ENCODE assay signal across 9 cellular contexts in the genomic region with DNA sequence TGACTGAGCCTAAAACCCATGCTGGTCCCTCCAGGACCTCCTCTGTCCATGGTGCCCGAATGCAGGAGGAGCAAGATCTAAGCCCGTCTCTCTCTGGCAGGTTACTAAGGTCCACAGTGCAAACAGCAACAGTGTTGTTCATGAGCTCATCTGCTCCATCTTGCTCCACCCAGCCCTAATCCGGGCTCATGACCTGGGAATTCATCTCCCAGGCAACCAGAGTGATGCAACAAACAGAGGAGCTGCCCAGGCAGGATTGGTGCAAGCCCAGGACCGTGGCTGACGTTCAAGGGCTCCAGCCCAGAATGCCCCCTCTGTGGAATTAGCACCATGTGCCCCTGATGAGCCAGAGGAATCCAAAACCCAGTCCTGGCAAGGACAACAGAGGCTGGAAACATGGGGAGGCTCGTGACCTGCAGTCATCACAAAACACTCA. TPM values are rescaled to one million over a fixed set of nuclear protein-coding genes. Genes with fewer than 3 reads are reported as not detected.
DNase-seq lines count a peak whose midpoint lies in the region; ATAC-seq and TF ChIP-seq lines count a peak whose summit lies in the region.
"Had no signal": no experiment of that assay in that cellular context is flagged by ENCODE, and none has a peak within 500 bp of the region (broad histone marks: within the 10 kb centered on the region; RNA-seq: fewer than 3 reads in every experiment).

No MANE protein-coding gene starts in this region.

- H3K4me3 ChIP-seq in GM23338 (no peak overlapping the region), heart right ventricle (no peak overlapping the region), gastrocnemius medialis (no peak overlapping the region)

- no peak overlapping the region for H3K4me3 Mint-ChIP-seq in GM23338

- peaks cover 1% of the 10 kb centered on the region for H3K27me3 Mint-ChIP-seq in GM23338 (ENCODE audit: insufficient read depth, low read depth, poor library complexity)

- TF ChIP-seq CTCF in GM23338 (conservative IDR thresholded peaks at IDR 0.05; ENCODE audit: low read depth in 2 of 2) (no peak), heart right ventricle (IDR thresholded peaks at IDR 0.05) (no peak), gastrocnemius medialis (IDR thresholded peaks at IDR 0.05 in 4 of 5, conservative IDR thresholded peaks at IDR 0.05 in 1 of 5) (no peak)

- peak overlapping the region; percentile 72; the same call in 1 of the 2 replicates for H3K27ac Mint-ChIP-seq in GM23338

- no peaks in the 10 kb centered on the region for H3K36me3 Mint-ChIP-seq in GM23338 (ENCODE audit: low read depth)

- no peaks in the 10 kb centered on the region for H3K79me2 ChIP-seq in GM23338 (replicated peaks; ENCODE audit: insufficient read depth)

- H3K36me3 ChIP-seq in GM23338 (ENCODE audit: insufficient read depth): no peaks in the 10 kb centered on the region
- H3K36me3 ChIP-seq in heart right ventricle: no peaks in the 10 kb centered on the region
- H3K36me3 ChIP-seq in gastrocnemius medialis: no peaks in the 10 kb centered on the region

- no peak overlapping the region for H3K27ac ChIP-seq in GM23338 (ENCODE audit: low read depth)
- H3K27ac ChIP-seq in heart right ventricle: peak overlapping the region in 8 of 10 donors; percentile 49 to 83 (median 77)
- peak overlapping the region in 3 of 4 donors; percentile 51 to 71 (median 60) for H3K27ac ChIP-seq in gastrocnemius medialis
- H3K27ac ChIP-seq: KMS-11 had no signal

- no peak overlapping the region for H3K4me2 ChIP-seq in GM23338
- H3K4me2 ChIP-seq: KMS-11 had no signal

- ATAC-seq in GM23338 (peak; percentile 44; the same call in 2 of the 3 replicates), heart right ventricle (peak; percentile 88 to 95 (median 93)), gastrocnemius medialis (peak; percentile 80 to 86), GM18868 (IDR thresholded peaks at IDR 0.05; ENCODE audit: unreplicated experiment) (no peak), GM21737 (IDR thresholded peaks at IDR 0.05; ENCODE audit: unreplicated experiment) (no peak)

- in situ Hi-C loops in SK-MEL-5 (cut with HindIII; ENCODE audit: low pct_unique_long_range_greater_than_20kb, low sequenced_read_pairs): no loop called here
- in situ Hi-C loops in gastrocnemius medialis (cut with MboI; ENCODE audit: low sequenced_read_pairs in 4 of 4): no loop called here

- peaks cover 29% of the 10 kb centered on the region for H3K4me1 Mint-ChIP-seq in GM23338

- no peaks in the 10 kb centered on the region for H4K20me1 ChIP-seq in GM23338 (replicated peaks; ENCODE audit: insufficient read depth)

- H3K9me2 ChIP-seq in GM23338 (ENCODE audit: insufficient read depth): no peaks in the 10 kb centered on the region

- H3K27me3 ChIP-seq in GM23338 (ENCODE audit: insufficient read depth) (no peaks in the 10 kb centered on the region), heart right ventricle (no peaks in the 10 kb centered on the region), gastrocnemius medialis (no peaks in the 10 kb centered on the region)

- 9 to 11% methylated on average over 6 of the region's 6 CpGs for WGBS in heart right ventricle, 2 donors

- H3K4me1 ChIP-seq in GM23338 (ENCODE audit: insufficient read depth) (peaks cover 10% of the 10 kb centered on the region), heart right ventricle (peaks cover 5 to 51% (median 30%) of the 10 kb centered on the region in 9 donors), gastrocnemius medialis (peaks cover 22 to 36% of the 10 kb centered on the region in 2 donors)

- H3F3A ChIP-seq in GM23338 (replicated peaks; ENCODE audit: low read depth): no peaks in the 10 kb centered on the region

- H3K9me3 ChIP-seq in heart right ventricle (no peaks in the 10 kb centered on the region), gastrocnemius medialis (no peaks in the 10 kb centered on the region)

- no peak overlapping the region; the same call in 1 of the 2 replicates for H2AFZ ChIP-seq in GM23338

- intact Hi-C loops in heart right ventricle (cut with DNase I): loop anchor here in 3 of 10 donors (1.0 to 10.0 kb wide), 4 partner anchors 30 to 206 kb away; a partner anchor contains a TSS
- intact Hi-C loops in gastrocnemius medialis (cut with DNase I; ENCODE audit: low total_unique reads): loop anchor here (2.0 kb wide), 3 partner anchors 28 to 50 kb away; no protein-coding TSS in a partner anchor

- DNase-seq in GM23338 (ENCODE audit: low spot score) (peak; percentile 47), SK-MEL-5 (ENCODE audit: low read depth, low spot score) (peak; percentile 74), heart right ventricle (peak; percentile 82 to 90), gastrocnemius medialis (peak; percentile 55 to 89), NCI-H1105 treated with DMSO at 0.1 percent for 48 hours (lab: John Stamatoyannopoulos, UW) (no peak), 8988T (no peak)

- TF ChIP-seq POLR2A in gastrocnemius medialis (IDR thresholded peaks at IDR 0.05): peak; percentile 23 to 28

- no peaks in the 10 kb centered on the region for H3K9me3 Mint-ChIP-seq in GM23338

TF ChIP-seq in GM23338, 12 proteins besides CTCF, POLR2A, EP300 and RAD21:
- TF ChIP-seq, protein P1, sequence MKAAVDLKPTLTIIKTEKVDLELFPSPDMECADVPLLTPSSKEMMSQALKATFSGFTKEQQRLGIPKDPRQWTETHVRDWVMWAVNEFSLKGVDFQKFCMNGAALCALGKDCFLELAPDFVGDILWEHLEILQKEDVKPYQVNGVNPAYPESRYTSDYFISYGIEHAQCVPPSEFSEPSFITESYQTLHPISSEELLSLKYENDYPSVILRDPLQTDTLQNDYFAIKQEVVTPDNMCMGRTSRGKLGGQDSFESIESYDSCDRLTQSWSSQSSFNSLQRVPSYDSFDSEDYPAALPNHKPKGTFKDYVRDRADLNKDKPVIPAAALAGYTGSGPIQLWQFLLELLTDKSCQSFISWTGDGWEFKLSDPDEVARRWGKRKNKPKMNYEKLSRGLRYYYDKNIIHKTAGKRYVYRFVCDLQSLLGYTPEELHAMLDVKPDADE (IDR thresholded peaks at IDR 0.05): no peak
- TF ChIP-seq, protein P2, sequence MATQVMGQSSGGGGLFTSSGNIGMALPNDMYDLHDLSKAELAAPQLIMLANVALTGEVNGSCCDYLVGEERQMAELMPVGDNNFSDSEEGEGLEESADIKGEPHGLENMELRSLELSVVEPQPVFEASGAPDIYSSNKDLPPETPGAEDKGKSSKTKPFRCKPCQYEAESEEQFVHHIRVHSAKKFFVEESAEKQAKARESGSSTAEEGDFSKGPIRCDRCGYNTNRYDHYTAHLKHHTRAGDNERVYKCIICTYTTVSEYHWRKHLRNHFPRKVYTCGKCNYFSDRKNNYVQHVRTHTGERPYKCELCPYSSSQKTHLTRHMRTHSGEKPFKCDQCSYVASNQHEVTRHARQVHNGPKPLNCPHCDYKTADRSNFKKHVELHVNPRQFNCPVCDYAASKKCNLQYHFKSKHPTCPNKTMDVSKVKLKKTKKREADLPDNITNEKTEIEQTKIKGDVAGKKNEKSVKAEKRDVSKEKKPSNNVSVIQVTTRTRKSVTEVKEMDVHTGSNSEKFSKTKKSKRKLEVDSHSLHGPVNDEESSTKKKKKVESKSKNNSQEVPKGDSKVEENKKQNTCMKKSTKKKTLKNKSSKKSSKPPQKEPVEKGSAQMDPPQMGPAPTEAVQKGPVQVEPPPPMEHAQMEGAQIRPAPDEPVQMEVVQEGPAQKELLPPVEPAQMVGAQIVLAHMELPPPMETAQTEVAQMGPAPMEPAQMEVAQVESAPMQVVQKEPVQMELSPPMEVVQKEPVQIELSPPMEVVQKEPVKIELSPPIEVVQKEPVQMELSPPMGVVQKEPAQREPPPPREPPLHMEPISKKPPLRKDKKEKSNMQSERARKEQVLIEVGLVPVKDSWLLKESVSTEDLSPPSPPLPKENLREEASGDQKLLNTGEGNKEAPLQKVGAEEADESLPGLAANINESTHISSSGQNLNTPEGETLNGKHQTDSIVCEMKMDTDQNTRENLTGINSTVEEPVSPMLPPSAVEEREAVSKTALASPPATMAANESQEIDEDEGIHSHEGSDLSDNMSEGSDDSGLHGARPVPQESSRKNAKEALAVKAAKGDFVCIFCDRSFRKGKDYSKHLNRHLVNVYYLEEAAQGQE (IDR thresholded peaks at IDR 0.05; ENCODE audit: unreplicated experiment): peak; percentile 66
- no peak for TF ChIP-seq ZNF114 (CRISPR knock-in tag; IDR thresholded peaks at IDR 0.05)

RNA-seq across cellular contexts. Expression of a gene that starts 29.9 kb away (rescaled TPM):
- total RNA-seq in GM23338 (2014; rRNA removed; shearing (Covaris generic)): 4.7 and 4.8 TPM in 2 replicates
- polyA plus RNA-seq in GM23338 (2016; fragmentation: Nextera tagmentation; extraction: Ambion mirVana) (3.5 and 4.3 TPM in 2 replicates), heart right ventricle (100 to 1,000 TPM; 250 to 442 TPM)
- total RNA-seq in SK-MEL-5 (2014; rRNA removed; shearing (Covaris generic)): 28.9 and 32.6 TPM in 2 replicates
- polyA plus RNA-seq in SK-MEL-5 (2015; cell fraction: cytosol; rRNA removed): 44.8 and 53.7 TPM in 2 replicates
- polyA plus RNA-seq in SK-MEL-5 (2015; cell fraction: nucleus; rRNA removed): 7.4 and 8.5 TPM in 2 replicates
- total RNA-seq in heart right ventricle (100 to 1,000 TPM; 421 to 720 (median 568) TPM), gastrocnemius medialis (100 to 1,000 TPM; 552 to 742 (median 604) TPM)

Comparison
In these comparisons a context has a peak if more than half of its experiments do, and no peak if none do; other contexts are left out.
1. ATAC-seq: peak in GM23338 (single experiment), heart right ventricle (8 of 8) and gastrocnemius medialis (2 of 2); none in GM18868 (single experiment) and GM21737 (single experiment).
2. DNase-seq: peak in GM23338 (single experiment), SK-MEL-5 (single experiment), heart right ventricle (2 of 2) and gastrocnemius medialis (2 of 2); none in NCI-H1105 treated with DMSO at 0.1 percent for 48 hours (single experiment) and 8988T (single experiment).
3. RNA of a gene that starts 29.9 kb away (total RNA-seq): 552 to 742 TPM in gastrocnemius medialis and 421 to 720 TPM in heart right ventricle; 28.9 to 32.6 TPM in SK-MEL-5 and 4.7 to 4.8 TPM in GM23338; every median in the first group is over 10 times any median in the second.